ENCODE assay signal across 8 cellular contexts in genomic region chr19:4402171-4403004, GRCh38. TPM values are rescaled to one million over a fixed set of nuclear protein-coding genes. Genes with fewer than 3 reads are reported as not detected.
A peak's percentile ranks its signal among the peaks of the same experiment; 100 is the strongest.
DNase-seq lines count a peak whose midpoint lies in the region; ATAC-seq and TF ChIP-seq lines count a peak whose summit lies in the region.

TSS of gene CHAF1A (plus strand) at chr19:4402640. CDS start at chr19:4402763, 123 bp downstream.

- peak; percentile 98 for DNase-seq in NCI-H2196 treated with DMSO at 0.1 percent for 48 hours (lab: John Stamatoyannopoulos, UW; ENCODE audit: unreplicated experiment)
- DNase-seq in mammary epithelial cell: peak; percentile 100

- TSS peak; percentile 27 for BruUV-seq in mammary epithelial cell (replicated peaks; lab: Mats Ljungman, UMichigan)

- H3K4me1 ChIP-seq in ACC112 (ENCODE audit: control insufficient read depth, insufficient read depth, low read length, unreplicated experiment) (peaks cover 20% of the 10 kb centered on the region), mammary epithelial cell (ENCODE audit: insufficient read depth, low read length) (peaks cover 19% of the 10 kb centered on the region), iPS-20b (ENCODE audit: insufficient read depth, low read length) (peaks cover 19% of the 10 kb centered on the region)

- intact Hi-C loops in mammary epithelial cell (cut with micrococcal nuclease): loop anchor here (5.0 kb wide), 1 partner anchor 155 kb away; the partner anchor contains the start of gene YJU2

- CTCF ChIA-PET in mammary epithelial cell (lab: Charles Lee; ENCODE audit: low non-redundant PET): interaction anchor here (0.5 to 0.7 kb wide), 6 partner anchors 40 to 344 kb away, joined by 3 to 8 read pairs (median 6); no protein-coding TSS in a partner anchor

- dilution Hi-C loops in mammary epithelial cell (cut with HindIII; ENCODE audit: low sequenced_read_pairs): no loop called here

- peak within 1 kb of the TSS; percentile 92 for H3K4me2 ChIP-seq in mammary epithelial cell (ENCODE audit: insufficient read depth, low read depth, low read length)

- H3K36me3 ChIP-seq in ACC112 (ENCODE audit: insufficient read depth, low read length): no peaks in the 10 kb centered on the region
- H3K36me3 ChIP-seq in mammary epithelial cell (ENCODE audit: insufficient read depth, low read length): no peaks in the 10 kb centered on the region
- peaks cover 40% of the 10 kb centered on the region for H3K36me3 ChIP-seq in iPS-20b (ENCODE audit: insufficient read depth, low read depth, low read length)

- no peak for TF ChIP-seq CTCF in VCaP (conservative IDR thresholded peaks at IDR 0.05)
- TF ChIP-seq CTCF in mammary epithelial cell (conservative IDR thresholded peaks at IDR 0.05 in 1 of 2, IDR thresholded peaks at IDR 0.05 in 1 of 2; ENCODE audit: extremely low read depth in 1 of 2, insufficient read depth in 1 of 2, low read depth in 1 of 2, low read length in 2 of 2): no peak

- 2% methylated on average over 18 of the region's 84 CpGs for WGBS in mammary epithelial cell (ENCODE audit: low coverage, missing lambda C conversion rate)

- peaks cover 70% of the 10 kb centered on the region for H3K79me2 ChIP-seq in ACC112 (ENCODE audit: control insufficient read depth, insufficient read depth, low read length, unreplicated experiment)
- H3K79me2 ChIP-seq in mammary epithelial cell (ENCODE audit: insufficient read depth, low read length): peaks cover 77% of the 10 kb centered on the region

- H3K27ac ChIP-seq in ACC112 (ENCODE audit: low read depth, low read length) (peak within 1 kb of the TSS; percentile 77), VCaP (peak within 1 kb of the TSS; percentile 82), mammary epithelial cell (ENCODE audit: insufficient read depth, low read depth, low read length) (peak within 1 kb of the TSS; percentile 95), iPS-20b (ENCODE audit: low read length) (peak within 1 kb of the TSS; percentile 41), skin epidermis (peak within 1 kb of the TSS in 20 of 21 experiments; percentile 65 to 90 (median 82))

- H2AFZ ChIP-seq in ACC112 (ENCODE audit: low read length, unreplicated experiment): peak within 1 kb of the TSS; percentile 4
- peak within 1 kb of the TSS; percentile 85 for H2AFZ ChIP-seq in mammary epithelial cell (ENCODE audit: low read depth, low read length)

- H3K9me3 ChIP-seq in mammary epithelial cell (replicated peaks; ENCODE audit: insufficient read depth, low read length) (no peaks in the 10 kb centered on the region), iPS-20b (ENCODE audit: insufficient read depth, low read depth, low read length) (no peaks in the 10 kb centered on the region)

- peak within 1 kb of the TSS; percentile 93 for H3K4me3 ChIP-seq in ACC112 (ENCODE audit: low read depth, low read length)
- H3K4me3 ChIP-seq in mammary epithelial cell (replicated peaks in 1 of 3; ENCODE audit: insufficient read depth in 1 of 3, low read depth in 2 of 3, low read length in 3 of 3): peak within 1 kb of the TSS; percentile 70 to 91 (median 77)
- H3K4me3 ChIP-seq in iPS-20b (ENCODE audit: low read length): peak within 1 kb of the TSS; percentile 93
- peak within 1 kb of the TSS; percentile 49 to 99 (median 94) for H3K4me3 ChIP-seq in skin epidermis

- in situ Hi-C loops in mammary epithelial cell (cut with MboI; ENCODE audit: low sequenced_read_pairs in 2 of 2): no loop called here

- H3K9ac ChIP-seq in mammary epithelial cell (ENCODE audit: insufficient read depth, low read length): peak within 1 kb of the TSS; percentile 95
- H3K9ac ChIP-seq in iPS-20b (ENCODE audit: low read depth, low read length): peak within 1 kb of the TSS; percentile 99

- ATAC-seq in GM18870 (IDR thresholded peaks at IDR 0.05; ENCODE audit: unreplicated experiment) (peak; percentile 83), HG03135 (IDR thresholded peaks at IDR 0.05; ENCODE audit: unreplicated experiment) (peak; percentile 79)

- H3K27me3 ChIP-seq in ACC112 (ENCODE audit: insufficient read depth, low read length) (no peaks in the 10 kb centered on the region), mammary epithelial cell (ENCODE audit: insufficient read depth, low read length) (no peaks in the 10 kb centered on the region), iPS-20b (ENCODE audit: insufficient read depth, low read length) (no peaks in the 10 kb centered on the region)

- H4K20me1 ChIP-seq in mammary epithelial cell (ENCODE audit: insufficient read depth, low read length): no peaks in the 10 kb centered on the region

RNA-seq across cellular contexts. Expression of gene CHAF1A, which starts in this region (rescaled TPM):
- 10 to 100 TPM in 1 of 2 donors, 1 to 10 TPM in 1; 4.0 to 30.0 TPM for total RNA-seq in mammary epithelial cell
- 24.4 TPM for polyA plus RNA-seq in mammary epithelial cell
- 16.8 TPM for polyA minus RNA-seq in mammary epithelial cell

Comparison
In these comparisons a context has a peak if more than half of its experiments do, and no peak if none do; other contexts are left out.
1. Peak in every context shown above with its lines: DNase-seq, ATAC-seq, H3K4me3 ChIP-seq and H3K27ac ChIP-seq.
2. H3K27ac ChIP-seq: peak in every context shown above with its lines; median percentile 95 in mammary epithelial cell; 82 in VCaP; 82 in skin epidermis; 77 in ACC112; 41 in iPS-20b.